Comparison of ENCODE assay signal across 10 cellular contexts in the genomic region with DNA sequence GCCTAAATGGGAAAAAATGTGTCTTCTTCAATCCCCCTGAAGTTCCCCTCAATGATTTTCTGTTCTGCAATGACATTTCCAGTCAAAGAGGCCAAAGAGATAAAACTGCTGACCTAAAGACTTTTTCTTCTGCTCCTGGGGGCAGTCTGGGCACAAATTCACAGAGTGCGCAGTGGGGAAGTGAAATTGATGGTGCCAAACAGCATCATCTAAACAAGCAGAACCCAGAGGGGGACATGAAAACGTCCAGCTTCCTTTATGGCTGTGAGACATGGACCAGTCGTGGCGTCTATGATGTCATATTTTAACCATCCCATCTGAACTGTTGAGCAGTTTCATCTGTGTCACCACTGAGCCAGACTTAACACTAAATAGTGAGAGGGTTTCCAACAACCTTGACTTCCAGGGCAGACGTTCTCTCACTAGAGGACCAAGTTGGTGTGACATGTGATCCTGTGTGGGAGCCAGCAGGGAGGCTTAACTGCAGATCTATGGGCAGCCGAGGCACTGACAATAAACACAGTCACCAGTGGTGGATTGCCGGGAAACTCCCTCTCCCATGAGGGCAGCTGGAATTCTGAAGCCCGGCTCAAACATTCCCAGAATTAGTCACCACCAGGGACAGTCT. TPM values are rescaled to one million over a fixed set of nuclear protein-coding genes. Genes with fewer than 3 reads are reported as not detected.
A peak's percentile ranks its signal among the peaks of the same experiment; 100 is the strongest.
DNase-seq lines count a peak whose midpoint lies in the region; ATAC-seq and TF ChIP-seq lines count a peak whose summit lies in the region.
"Had no signal": no experiment of that assay in that cellular context is flagged by ENCODE, and none has a peak within 500 bp of the region (broad histone marks: within the 10 kb centered on the region; RNA-seq: fewer than 3 reads in every experiment).

No MANE protein-coding gene starts in this region.

- no peak overlapping the region for H3K4me3 Mint-ChIP-seq in activated T-cell treated with anti-CD3 and anti-CD28 coated beads, Interleukin-2, amount 50 U/mL, for 4 hours
- peak overlapping the region; percentile 9 for H3K4me3 Mint-ChIP-seq in activated B cell treated with CpG ODN at 0.5 μM for 24 hours

- no peak for DNase-seq in activated T-cell treated with anti-CD3 and anti-CD28 coated beads, Interleukin-2, amount 50 U/mL, for 4 hours
- DNase-seq in activated T-cell treated with anti-CD3 and anti-CD28 coated beads for 4 hours: no peak
- no peak for DNase-seq in activated B cell treated with CpG ODN at 0.5 μM for 24 hours
- peak; percentile 44 for DNase-seq in hepatic stellate cell (ENCODE audit: low spot score)
- DNase-seq in stimulated activated naive CD8-positive, alpha-beta T cell treated with anti-CD3 and anti-CD28 coated beads, Interleukin-15, Interleukin-2, amounts not matched to agents 100 U/mL and 50 U/mL, for 24 hours: no peak
- no peak for DNase-seq in posterior vena cava (ENCODE audit: low spot score)
- DNase-seq: NCI-H748 treated with DMSO at 0.1 percent for 48 hours had no signal

- intact Hi-C loops in activated B cell treated with CpG ODN at 0.5 μM for 24 hours (cut with micrococcal nuclease): loop anchor here (1.0 to 5.0 kb wide), 2 partner anchors 9 to 36 kb away; no protein-coding TSS in a partner anchor
- intact Hi-C loops in posterior vena cava (cut with DNase I): no loop called here

- H3K9me3 Mint-ChIP-seq in activated T-cell treated with anti-CD3 and anti-CD28 coated beads, Interleukin-2, amount 50 U/mL, for 4 hours: no peaks in the 10 kb centered on the region
- H3K9me3 Mint-ChIP-seq in activated B cell treated with CpG ODN at 0.5 μM for 24 hours: no peaks in the 10 kb centered on the region

- peak overlapping the region; percentile 32 for H3K27ac Mint-ChIP-seq in activated B cell treated with CpG ODN at 0.5 μM for 24 hours

- CTCF ChIA-PET in activated B cell treated with CpG ODN at 0.5 μM for 24 hours (lab: Charles Lee): interaction anchor here (1.3 kb wide), 1 partner anchor 36 kb away, joined by 3 read pairs; no protein-coding TSS in a partner anchor

- POLR2A ChIA-PET in activated B cell treated with CpG ODN at 0.5 μM for 24 hours (lab: Charles Lee): no interaction called here

- peak; percentile 52 to 71 for ATAC-seq in activated T-cell treated with anti-CD3 and anti-CD28 coated beads, Interleukin-2, amount 50 U/mL, for 4 hours
- ATAC-seq in activated B cell treated with CpG ODN at 0.5 μM for 24 hours (ENCODE audit: low read depth) (peak; percentile 50), GM21526 (IDR thresholded peaks at IDR 0.05; ENCODE audit: low FRiP score, unreplicated experiment) (no peak), GM21529 (IDR thresholded peaks at IDR 0.05; ENCODE audit: unreplicated experiment) (no peak)
- peak; percentile 64 for ATAC-seq in stimulated activated naive CD8-positive, alpha-beta T cell treated with anti-CD3 and anti-CD28 coated beads, Interleukin-15, Interleukin-2, amounts not matched to agents 100 U/mL and 50 U/mL, for 24 hours

- peaks cover 36% of the 10 kb centered on the region for H3K36me3 Mint-ChIP-seq in activated T-cell treated with anti-CD3 and anti-CD28 coated beads, Interleukin-2, amount 50 U/mL, for 4 hours (ENCODE audit: insufficient read depth)
- H3K36me3 Mint-ChIP-seq in activated B cell treated with CpG ODN at 0.5 μM for 24 hours (ENCODE audit: low read depth): peaks cover 3% of the 10 kb centered on the region

- H3K27me3 Mint-ChIP-seq in activated T-cell treated with anti-CD3 and anti-CD28 coated beads, Interleukin-2, amount 50 U/mL, for 4 hours (ENCODE audit: low read depth): no peaks in the 10 kb centered on the region
- H3K27me3 Mint-ChIP-seq in activated B cell treated with CpG ODN at 0.5 μM for 24 hours: no peaks in the 10 kb centered on the region

- TF ChIP-seq CTCF in activated B cell treated with CpG ODN at 0.5 μM for 24 hours (IDR thresholded peaks at IDR 0.05): no peak

- peaks cover 65% of the 10 kb centered on the region for H3K4me1 Mint-ChIP-seq in activated T-cell treated with anti-CD3 and anti-CD28 coated beads, Interleukin-2, amount 50 U/mL, for 4 hours (ENCODE audit: low read depth)
- H3K4me1 Mint-ChIP-seq in activated B cell treated with CpG ODN at 0.5 μM for 24 hours: peaks cover 10% of the 10 kb centered on the region

RNA-seq across cellular contexts. Expression of gene SCML4, which starts 12.4 kb away (rescaled TPM):
- total RNA-seq in activated T-cell treated with anti-CD3 and anti-CD28 coated beads, Interleukin-2, amount 50 U/mL, for 4 hours: 1 to 10 TPM; 2.1 to 2.2 (median 2.2) TPM
- 2.1 and 2.9 TPM in 2 replicates for total RNA-seq in activated B cell treated with CpG ODN at 0.5 μM for 24 hours
- 1 to 10 TPM in 1 of 2 donors, under 1 TPM in 1; 0.38 to 1.0 TPM for total RNA-seq in posterior vena cava
- total RNA-seq: cardiac muscle cell had no signal

Comparison
In these comparisons a context has a peak if more than half of its experiments do, and no peak if none do; other contexts are left out.
1. ATAC-seq: peak in activated T-cell treated with anti-CD3 and anti-CD28 coated beads, Interleukin-2, amount 50 U/mL, for 4 hours (2 of 2), activated B cell treated with CpG ODN at 0.5 μM for 24 hours (single experiment) and stimulated activated naive CD8-positive, alpha-beta T cell treated with anti-CD3 and anti-CD28 coated beads, Interleukin-15, Interleukin-2, amounts not matched to agents 100 U/mL and 50 U/mL, for 24 hours (single experiment); none in GM21526 (single experiment) and GM21529 (single experiment).